In genomic region chr5:57434227-57434640, GRCh38 we compare ENCODE assay signal across 23 cellular contexts. TPM values are rescaled to one million over a fixed set of nuclear protein-coding genes. Genes with fewer than 3 reads are reported as not detected.
DNase-seq lines count a peak whose midpoint lies in the region; ATAC-seq and TF ChIP-seq lines count a peak whose summit lies in the region.
"Had no signal": no experiment of that assay in that cellular context is flagged by ENCODE, and none has a peak within 500 bp of the region (broad histone marks: within the 10 kb centered on the region; RNA-seq: fewer than 3 reads in every experiment).

No MANE protein-coding gene starts in this region.

- H3K27ac ChIP-seq in mesenchymal stem cell (ENCODE audit: low read length, poor library complexity, severe bottlenecking) (no peak overlapping the region), psoas muscle (no peak overlapping the region)
- H3K27ac ChIP-seq: BLaER1 treated with 17β-estradiol and CSF1 and Interleukin-3, amounts not matched to agents 10 nM and 100 nM had no signal

- intact Hi-C loops in Right ventricle myocardium superior (cut with DNase I) (no loop called here), cardiac septum (cut with DNase I) (no loop called here), sciatic nerve (cut with DNase I) (no loop called here), psoas muscle (cut with DNase I) (no loop called here)

- H3K23ac ChIP-seq in mesenchymal stem cell (ENCODE audit: low read length in 2 of 2): no peak overlapping the region

- no peak overlapping the region for H3K14ac ChIP-seq in mesenchymal stem cell (ENCODE audit: low read length in 2 of 2)

- no peak overlapping the region for H2BK5ac ChIP-seq in mesenchymal stem cell (ENCODE audit: low read depth, low read length, poor library complexity, severe bottlenecking)

- no peak overlapping the region for H4K8ac ChIP-seq in mesenchymal stem cell (ENCODE audit: low read length)

- no peak overlapping the region for H3K9ac ChIP-seq in mesenchymal stem cell (ENCODE audit: low read length)
- H3K9ac ChIP-seq: BLaER1 treated with 17β-estradiol and CSF1 and Interleukin-3, amounts not matched to agents 10 nM and 100 nM had no signal

- H3K4me1 ChIP-seq in mesenchymal stem cell (ENCODE audit: control insufficient read depth, insufficient read depth, low read depth, low read length) (peaks cover 2% of the 10 kb centered on the region), psoas muscle (no peaks in the 10 kb centered on the region)

- H2AK5ac ChIP-seq in mesenchymal stem cell (ENCODE audit: low read length, severe bottlenecking): no peak overlapping the region

- peak overlapping the region; percentile 29 to 38 for H2BK12ac ChIP-seq in mesenchymal stem cell (ENCODE audit: low read length in 2 of 2)

- peak overlapping the region in 1 of 2 experiments; percentile 38 for H3K18ac ChIP-seq in mesenchymal stem cell (ENCODE audit: low read depth in 1 of 2, low read length in 2 of 2)

- no peaks in the 10 kb centered on the region for H3K79me1 ChIP-seq in mesenchymal stem cell (replicated peaks; ENCODE audit: low read length, poor library complexity, severe bottlenecking)

- TF ChIP-seq CTCF in fibroblast of mammary gland (conservative IDR thresholded peaks at IDR 0.05; ENCODE audit: control insufficient read depth, insufficient read depth, low read depth, low read length) (no peak), psoas muscle (IDR thresholded peaks at IDR 0.05) (no peak)

- no peak overlapping the region for H2BK120ac ChIP-seq in mesenchymal stem cell (ENCODE audit: low read depth, low read length)

- H3K4me2 ChIP-seq in mesenchymal stem cell (ENCODE audit: low read length, poor library complexity, severe bottlenecking): no peak overlapping the region
- H3K4me2 ChIP-seq: BLaER1 treated with 17β-estradiol and CSF1 and Interleukin-3, amounts not matched to agents 10 nM and 100 nM had no signal

- H3K4ac ChIP-seq in mesenchymal stem cell (ENCODE audit: low read depth in 1 of 2, low read length in 2 of 2): no peak overlapping the region

- H3K9me3 ChIP-seq in mesenchymal stem cell (ENCODE audit: control insufficient read depth, low read length): no peaks in the 10 kb centered on the region
- no peaks in the 10 kb centered on the region for H3K9me3 ChIP-seq in psoas muscle

- no peaks in the 10 kb centered on the region for H3K27me3 ChIP-seq in mesenchymal stem cell (ENCODE audit: control insufficient read depth in 1 of 2, insufficient read depth in 1 of 2, low read length in 2 of 2)
- H3K27me3 ChIP-seq in psoas muscle (ENCODE audit: insufficient read depth in 3 of 3, low read length in 2 of 3): no peaks in the 10 kb centered on the region
- H3K27me3 ChIP-seq: BLaER1 treated with 17β-estradiol and CSF1 and Interleukin-3, amounts not matched to agents 10 nM and 100 nM had no signal

- DNase-seq in Right ventricle myocardium superior: peak; percentile 47
- DNase-seq in cardiac septum (ENCODE audit: low spot score): no peak
- DNase-seq in fibroblast of mammary gland (ENCODE audit: low read depth): peak; percentile 62
- no peak for DNase-seq in mesenchymal stem cell
- DNase-seq in sciatic nerve (ENCODE audit: low spot score): no peak
- no peak for DNase-seq in stimulated activated CD4-positive, alpha-beta T cell treated with anti-CD3 and anti-CD28 coated beads, Interleukin-2, amount 100 ng/mL, for 48 hours
- DNase-seq in psoas muscle: no peak
- DNase-seq: 8988T; activated CD4-positive, alpha-beta T cell treated with anti-CD3 and anti-CD28 coated beads for 1 hour; activated effector memory CD4-positive, alpha-beta T cell treated with Interleukin-2 at 50 U/mL for 16 hours; amygdala; GF-D8; KBM-7; naive B cell; NCI-H1048; NCI-H2029 treated with DMSO at 0.1 percent for 48 hours; NCI-H524 had no signal

- no peaks in the 10 kb centered on the region for H3K36me3 ChIP-seq in mesenchymal stem cell (ENCODE audit: control insufficient read depth in 1 of 2, insufficient read depth in 2 of 2, low read depth in 1 of 2, low read length in 2 of 2)
- no peaks in the 10 kb centered on the region for H3K36me3 ChIP-seq in psoas muscle (ENCODE audit: insufficient read depth in 1 of 2, low read depth in 1 of 2)
- H3K36me3 ChIP-seq: BLaER1 treated with 17β-estradiol and CSF1 and Interleukin-3, amounts not matched to agents 10 nM and 100 nM had no signal

- H3K4me3 ChIP-seq in fibroblast of mammary gland (ENCODE audit: control insufficient read depth, low read depth, low read length) (no peak overlapping the region), mesenchymal stem cell (ENCODE audit: insufficient read depth in 1 of 2, low read depth in 1 of 2, low read length in 2 of 2) (no peak overlapping the region), psoas muscle (no peak overlapping the region)
- H3K4me3 ChIP-seq: BLaER1 treated with 17β-estradiol and CSF1 and Interleukin-3, amounts not matched to agents 10 nM and 100 nM; GM12878 had no signal

- H2BK15ac ChIP-seq in mesenchymal stem cell (ENCODE audit: low read depth, poor library complexity, severe bottlenecking): no peak overlapping the region

- ATAC-seq in Right ventricle myocardium superior (ENCODE audit: poor library complexity): peak; percentile 86
- no peak for ATAC-seq in sciatic nerve
- ATAC-seq in GM19351 (IDR thresholded peaks at IDR 0.05; ENCODE audit: unreplicated experiment): no peak
- no peak for ATAC-seq in psoas muscle
- ATAC-seq: GM12878; HCT116; stimulated activated effector memory CD8-positive, alpha-beta T cell treated with anti-CD3 and anti-CD28 coated beads, Interleukin-12 subunit alpha, Interleukin-12 subunit beta, amount 100 ng/mL, for 72 hours had no signal

- no peak overlapping the region for H4K91ac ChIP-seq in mesenchymal stem cell (ENCODE audit: low read length)

- 36% methylated on average over 2 of the region's 2 CpGs for WGBS in mesenchymal stem cell
- WGBS in psoas muscle, 3 donors: 46 to 51% (median 49%) methylated on average over 2 of the region's 2 CpGs

- no peak overlapping the region for H2AFZ ChIP-seq in mesenchymal stem cell (ENCODE audit: low read depth, low read length)

RNA-seq across cellular contexts. Expression of gene ACTBL2, which starts 48.4 kb away (rescaled TPM):
- total RNA-seq in Right ventricle myocardium superior: not detected
- total RNA-seq in cardiac septum: not detected
- 0.23 TPM for polyA plus RNA-seq in mesenchymal stem cell (2013, experiment 1 of 2)
- polyA plus RNA-seq in mesenchymal stem cell (2013, experiment 2 of 2): 0.16 TPM
- not detected for total RNA-seq in sciatic nerve
- total RNA-seq in psoas muscle: not detected
- polyA plus RNA-seq in psoas muscle: not detected
- total RNA-seq: frontal cortex had no signal

Comparison
In these comparisons a context has a peak if more than half of its experiments do, and no peak if none do; other contexts are left out.
1. DNase-seq: peak in Right ventricle myocardium superior (single experiment) and fibroblast of mammary gland (single experiment); none in cardiac septum (single experiment), mesenchymal stem cell (single experiment), sciatic nerve (single experiment), stimulated activated CD4-positive, alpha-beta T cell treated with anti-CD3 and anti-CD28 coated beads, Interleukin-2, amount 100 ng/mL, for 48 hours (0 of 2) and psoas muscle (0 of 2).